ENCODE assay signal across 18 cellular contexts in the genomic region with DNA sequence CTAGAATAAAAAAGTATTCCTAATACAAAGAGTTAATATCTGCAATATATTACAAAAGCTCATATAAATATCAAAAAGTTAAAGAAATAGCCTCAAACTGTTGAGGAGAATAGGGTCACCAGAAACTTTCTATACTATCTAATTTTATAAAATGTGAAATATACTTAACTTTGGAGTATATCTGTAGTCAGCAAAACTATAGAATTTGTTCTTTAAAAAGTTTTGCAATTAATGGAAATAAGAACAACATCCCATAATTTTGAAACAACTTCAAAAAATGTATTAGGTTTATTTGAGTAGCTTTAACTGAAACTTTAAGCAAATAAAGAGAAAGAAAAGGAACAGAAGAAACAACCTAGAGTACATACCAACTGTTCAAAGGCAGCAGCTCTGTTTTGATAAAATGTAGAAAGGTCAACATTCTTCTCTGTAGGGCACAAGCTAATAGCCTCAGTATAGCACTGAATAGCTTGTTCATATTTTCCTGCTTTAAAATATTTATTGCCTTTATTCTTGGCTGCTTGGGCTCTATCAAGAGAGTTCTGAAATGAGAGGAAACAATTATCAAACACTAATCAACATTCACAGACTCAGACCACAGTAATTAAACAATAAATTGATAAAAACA. TPM values are rescaled to one million over a fixed set of nuclear protein-coding genes. Genes with fewer than 3 reads are reported as not detected.
DNase-seq lines count a peak whose midpoint lies in the region; ATAC-seq, FAIRE-seq and TF ChIP-seq lines count a peak whose summit lies in the region.
"Had no signal": no experiment of that assay in that cellular context is flagged by ENCODE, and none has a peak within 500 bp of the region (broad histone marks: within the 10 kb centered on the region; RNA-seq: fewer than 3 reads in every experiment).

No MANE protein-coding gene starts in this region.

- DNase-seq in Right ventricle myocardium superior (no peak), right atrium auricular region (ENCODE audit: low spot score) (no peak), dermis blood vessel endothelial cell (peak; percentile 20), HepG2 (ENCODE audit: low spot score) (peak; percentile 73), type B pancreatic cell (ENCODE audit: extremely low spot score, unreplicated experiment) (no peak)
- no peak for DNase-seq in activated CD4-positive, alpha-beta T cell treated with anti-CD3 and anti-CD28 coated beads, Interleukin-2, amount 10 ng/mL, durations not matched to agents 24 days and 14 days
- no peak for DNase-seq in activated T-helper 1 cell treated with anti-CD3 and anti-CD28 coated beads, Interleukin-12 subunit alpha, Interleukin-12 subunit beta, Interleukin-2, Interleukin-4 antibody, amounts not matched to agents 30 ng/mL and 10 ng/mL and 1 ng/mL, durations not matched to agents 14 hours and 24 hours and 36 hours (ENCODE audit: low spot score)
- DNase-seq: activated effector memory CD4-positive, alpha-beta T cell treated with anti-CD3 and anti-CD28 coated beads, Interleukin-2, amount 50 U/mL, for 16 hours; CD4-positive, alpha-beta T cell; DND-41; esophagus squamous epithelium; NCI-H1105; NCI-H774; stimulated activated CD4-positive, alpha-beta T cell treated with anti-CD3 and anti-CD28 coated beads, Interleukin-15, amount 100 ng/mL, for 24 hours; WERI-Rb-1 had no signal

- H3K9me3 ChIP-seq in right atrium auricular region (peaks cover 0 to 11% of the 10 kb centered on the region in 2 donors), HepG2 (ENCODE audit: low read length) (peaks cover 17% of the 10 kb centered on the region)
- H3K9me3 ChIP-seq: prostate gland had no signal

- peaks cover 35% of the 10 kb centered on the region for H3K36me3 ChIP-seq in right atrium auricular region
- H3K36me3 ChIP-seq in HepG2 (replicated peaks in 1 of 2; ENCODE audit: control insufficient read depth in 1 of 2, insufficient read depth in 2 of 2, low read length in 2 of 2) = peaks cover 12 to 50% of the 10 kb centered on the region in 2 experiments
- H3K36me3 ChIP-seq: prostate gland had no signal

- peak in 1 of 2 experiments; percentile 67; a peak in 2 of 4 replicates for TF ChIP-seq EP300 in HepG2 (IDR thresholded peaks at IDR 0.05; ENCODE audit: low read depth in 2 of 2, low read length in 2 of 2)
- TF ChIP-seq EP300 in HepG2 (CRISPR knock-in tag; IDR thresholded peaks at IDR 0.05; ENCODE audit: borderline replicate concordance) = no peak

- FAIRE-seq in HepG2 (lab: Jason Lieb, UNC) = no peak

- no peak overlapping the region for H3K9ac ChIP-seq in HepG2 (ENCODE audit: insufficient read depth, low read depth, low read length)

- TF ChIP-seq POLR2A in HepG2 (IDR thresholded peaks at IDR 0.05; ENCODE audit: insufficient read depth in 1 of 2, low read depth in 2 of 2, low read length in 2 of 2) = no peak

- H3K4me3 Mint-ChIP-seq in type B pancreatic cell = no peak overlapping the region
- H3K4me3 Mint-ChIP-seq in activated CD4-positive, alpha-beta T cell treated with anti-CD3 and anti-CD28 coated beads, Interleukin-2, amount 10 ng/mL, durations not matched to agents 24 days and 14 days = no peak overlapping the region
- no peak overlapping the region for H3K4me3 Mint-ChIP-seq in activated T-helper 1 cell treated with anti-CD3 and anti-CD28 coated beads, Interleukin-12 subunit alpha, Interleukin-12 subunit beta, Interleukin-2, Interleukin-4 antibody, amounts not matched to agents 30 ng/mL and 10 ng/mL and 1 ng/mL, durations not matched to agents 14 hours and 24 hours and 36 hours
- H3K4me3 Mint-ChIP-seq: CD4-positive, alpha-beta T cell; stimulated activated naive CD8-positive, alpha-beta T cell treated with anti-CD3 and anti-CD28 coated beads, Interleukin-15, Interleukin-2, amounts not matched to agents 100 ng/mL and 50 ng/mL, for 24 hours had no signal

- no TSS peak for BruUV-seq in HepG2 (replicated peaks; lab: Mats Ljungman, UMichigan)

- TF ChIP-seq RAD21 in HepG2 (CRISPR knock-in tag; IDR thresholded peaks at IDR 0.05) = no peak

- POLR2A ChIA-PET in HepG2 (lab: Yijun Ruan, JAX) = interaction anchor here (0.9 to 3.1 kb wide), 5 partner anchors 9 to 126 kb away, joined by 3 to 39 read pairs (median 6); partner anchors contain the start of genes LNP1, TBC1D23 and TOMM70

- H3K4me3 ChIP-seq in right atrium auricular region = no peak overlapping the region
- peak overlapping the region in 1 of 3 experiments; percentile 23; a peak in 3 of 6 replicates for H3K4me3 ChIP-seq in HepG2 (replicated peaks in 1 of 3; ENCODE audit: insufficient read depth in 1 of 3, low read depth in 2 of 3, low read length in 3 of 3)
- H3K4me3 ChIP-seq: esophagus squamous epithelium, prostate gland had no signal

- H2AFZ ChIP-seq in HepG2 (ENCODE audit: low read length) = no peak overlapping the region

- H3K4me2 ChIP-seq in HepG2 (ENCODE audit: low read depth, low read length) = peak overlapping the region; percentile 31

- CTCF ChIA-PET in HepG2 (lab: Yijun Ruan, JAX; ENCODE audit: low intra/inter-chr PET ratio, low total read pairs) = no interaction called here

- in situ Hi-C loops in HepG2 (cut with HindIII; ENCODE audit: extremely low pct_ligation_motif_present, low pct_unique_long_range_greater_than_20kb) = no loop called here

- TF ChIP-seq CTCF in right atrium auricular region (IDR thresholded peaks at IDR 0.05) = no peak
- TF ChIP-seq CTCF in HepG2 (CRISPR knock-in tag; IDR thresholded peaks at IDR 0.05) = no peak
- TF ChIP-seq CTCF in type B pancreatic cell (conservative IDR thresholded peaks at IDR 0.05) = no peak

- no peaks in the 10 kb centered on the region for H3K27me3 ChIP-seq in right atrium auricular region
- no peaks in the 10 kb centered on the region for H3K27me3 ChIP-seq in HepG2 (ENCODE audit: control insufficient read depth in 1 of 2, insufficient read depth in 2 of 2, low read length in 2 of 2)
- H3K27me3 ChIP-seq: esophagus squamous epithelium had no signal

- no peaks in the 10 kb centered on the region; the same call in 1 of the 2 replicates for H4K20me1 ChIP-seq in HepG2 (ENCODE audit: insufficient read depth, low read length)

- peaks cover 14% of the 10 kb centered on the region for H3K36me3 Mint-ChIP-seq in type B pancreatic cell
- peaks cover 49% of the 10 kb centered on the region for H3K36me3 Mint-ChIP-seq in activated CD4-positive, alpha-beta T cell treated with anti-CD3 and anti-CD28 coated beads, Interleukin-2, amount 10 ng/mL, durations not matched to agents 24 days and 14 days (ENCODE audit: low read depth)
- H3K36me3 Mint-ChIP-seq in activated T-helper 1 cell treated with anti-CD3 and anti-CD28 coated beads, Interleukin-12 subunit alpha, Interleukin-12 subunit beta, Interleukin-2, Interleukin-4 antibody, amounts not matched to agents 30 ng/mL and 10 ng/mL and 1 ng/mL, durations not matched to agents 14 hours and 24 hours and 36 hours (ENCODE audit: low read depth) = peaks cover 32% of the 10 kb centered on the region

- H3K27me3 Mint-ChIP-seq in type B pancreatic cell = no peaks in the 10 kb centered on the region
- no peaks in the 10 kb centered on the region for H3K27me3 Mint-ChIP-seq in activated CD4-positive, alpha-beta T cell treated with anti-CD3 and anti-CD28 coated beads, Interleukin-2, amount 10 ng/mL, durations not matched to agents 24 days and 14 days
- H3K27me3 Mint-ChIP-seq in activated T-helper 1 cell treated with anti-CD3 and anti-CD28 coated beads, Interleukin-12 subunit alpha, Interleukin-12 subunit beta, Interleukin-2, Interleukin-4 antibody, amounts not matched to agents 30 ng/mL and 10 ng/mL and 1 ng/mL, durations not matched to agents 14 hours and 24 hours and 36 hours (ENCODE audit: insufficient read depth) = no peaks in the 10 kb centered on the region
- H3K27me3 Mint-ChIP-seq: CD4-positive, alpha-beta T cell; stimulated activated naive CD8-positive, alpha-beta T cell treated with anti-CD3 and anti-CD28 coated beads, Interleukin-15, Interleukin-2, amounts not matched to agents 100 ng/mL and 50 ng/mL, for 24 hours had no signal

- peaks cover 5% of the 10 kb centered on the region for H3K4me1 Mint-ChIP-seq in type B pancreatic cell (ENCODE audit: unreplicated experiment)
- H3K4me1 Mint-ChIP-seq in activated CD4-positive, alpha-beta T cell treated with anti-CD3 and anti-CD28 coated beads, Interleukin-2, amount 10 ng/mL, durations not matched to agents 24 days and 14 days = peaks cover 7% of the 10 kb centered on the region
- peaks cover 11% of the 10 kb centered on the region for H3K4me1 Mint-ChIP-seq in activated T-helper 1 cell treated with anti-CD3 and anti-CD28 coated beads, Interleukin-12 subunit alpha, Interleukin-12 subunit beta, Interleukin-2, Interleukin-4 antibody, amounts not matched to agents 30 ng/mL and 10 ng/mL and 1 ng/mL, durations not matched to agents 14 hours and 24 hours and 36 hours (ENCODE audit: low read depth)

- H3K79me2 ChIP-seq in HepG2 (ENCODE audit: insufficient read depth, low read length) = peaks cover 61% of the 10 kb centered on the region

- H3K4me1 ChIP-seq in right atrium auricular region (no peaks in the 10 kb centered on the region), HepG2 (ENCODE audit: insufficient read depth, low read length) (peaks cover 37% of the 10 kb centered on the region)
- H3K4me1 ChIP-seq: esophagus squamous epithelium, prostate gland had no signal

- no peaks in the 10 kb centered on the region for H3K9me3 Mint-ChIP-seq in type B pancreatic cell
- H3K9me3 Mint-ChIP-seq in activated CD4-positive, alpha-beta T cell treated with anti-CD3 and anti-CD28 coated beads, Interleukin-2, amount 10 ng/mL, durations not matched to agents 24 days and 14 days = peaks cover 6% of the 10 kb centered on the region
- H3K9me3 Mint-ChIP-seq in activated T-helper 1 cell treated with anti-CD3 and anti-CD28 coated beads, Interleukin-12 subunit alpha, Interleukin-12 subunit beta, Interleukin-2, Interleukin-4 antibody, amounts not matched to agents 30 ng/mL and 10 ng/mL and 1 ng/mL, durations not matched to agents 14 hours and 24 hours and 36 hours = peaks cover 13% of the 10 kb centered on the region
- H3K9me3 Mint-ChIP-seq: stimulated activated naive CD8-positive, alpha-beta T cell treated with anti-CD3 and anti-CD28 coated beads, Interleukin-15, Interleukin-2, amounts not matched to agents 100 ng/mL and 50 ng/mL, for 24 hours had no signal

- no peak overlapping the region for H3K27ac ChIP-seq in right atrium auricular region
- peak overlapping the region; percentile 68 for H3K27ac ChIP-seq in HepG2 (ENCODE audit: extremely low read length, insufficient read depth, low read length)
- H3K27ac ChIP-seq: esophagus squamous epithelium, prostate gland, WERI-Rb-1 had no signal

- intact Hi-C loops in Right ventricle myocardium superior (cut with DNase I) = no loop called here
- intact Hi-C loops in HepG2 (cut with micrococcal nuclease; ENCODE audit: unreplicated experiment) = no loop called here
- intact Hi-C loops in activated CD4-positive, alpha-beta T cell treated with anti-CD3 and anti-CD28 coated beads, Interleukin-2, amount 10 ng/mL, durations not matched to agents 24 days and 14 days (cut with micrococcal nuclease) = no loop called here
- intact Hi-C loops in activated T-helper 1 cell treated with anti-CD3 and anti-CD28 coated beads, Interleukin-12 subunit alpha, Interleukin-12 subunit beta, Interleukin-2, Interleukin-4 antibody, amounts not matched to agents 30 ng/mL and 10 ng/mL and 1 ng/mL, durations not matched to agents 14 hours and 24 hours and 36 hours (cut with micrococcal nuclease) = no loop called here

- peak overlapping the region; percentile 63 for H3K27ac Mint-ChIP-seq in type B pancreatic cell
- no peak overlapping the region for H3K27ac Mint-ChIP-seq in activated CD4-positive, alpha-beta T cell treated with anti-CD3 and anti-CD28 coated beads, Interleukin-2, amount 10 ng/mL, durations not matched to agents 24 days and 14 days
- no peak overlapping the region for H3K27ac Mint-ChIP-seq in activated T-helper 1 cell treated with anti-CD3 and anti-CD28 coated beads, Interleukin-12 subunit alpha, Interleukin-12 subunit beta, Interleukin-2, Interleukin-4 antibody, amounts not matched to agents 30 ng/mL and 10 ng/mL and 1 ng/mL, durations not matched to agents 14 hours and 24 hours and 36 hours
- H3K27ac Mint-ChIP-seq: CD4-positive, alpha-beta T cell; stimulated activated naive CD8-positive, alpha-beta T cell treated with anti-CD3 and anti-CD28 coated beads, Interleukin-15, Interleukin-2, amounts not matched to agents 100 ng/mL and 50 ng/mL, for 24 hours had no signal

- peak; percentile 83 for ATAC-seq in Right ventricle myocardium superior (ENCODE audit: poor library complexity)
- peak; percentile 99 for ATAC-seq in HepG2
- ATAC-seq in GM19397 (IDR thresholded peaks at IDR 0.05; ENCODE audit: unreplicated experiment) = no peak

RNA-seq across cellular contexts. Expression of gene TOMM70, which starts 14.3 kb away (rescaled TPM):
- total RNA-seq in Right ventricle myocardium superior (63.1 TPM), right atrium auricular region (10 to 100 TPM; 29.7 to 44.2 TPM), dermis blood vessel endothelial cell (38.3 and 49.0 TPM in 2 replicates), HepG2 (2016; rRNA removed; fragmentation: Illumina TruSeq; extraction: Trizol) (77.2 and 95.2 TPM in 2 replicates), type B pancreatic cell (ENCODE audit: low replicate concordance) (42.9 and 44.6 TPM in 2 replicates)
- total RNA-seq in HepG2 (2016; cell fraction: cytosol; rRNA removed; fragmentation: Illumina TruSeq; extraction: Trizol; ENCODE audit: low read depth) = 6.5 and 9.2 TPM in 2 replicates
- 75.3 and 96.0 TPM in 2 replicates for total RNA-seq in HepG2 (2016; cell fraction: insoluble cytoplasmic fraction; rRNA removed; fragmentation: Illumina TruSeq; extraction: Trizol)
- 31.5 and 33.7 TPM in 2 replicates for total RNA-seq in HepG2 (2016; cell fraction: membrane; rRNA removed; fragmentation: Illumina TruSeq; extraction: Trizol)
- 50.1 and 54.0 TPM in 2 replicates for total RNA-seq in HepG2 (2016; cell fraction: nucleus; rRNA removed; fragmentation: Illumina TruSeq; extraction: Trizol)
- polyA plus RNA-seq in HepG2 (2011; rRNA removed) = 20.7 and 27.0 TPM in 2 replicates
- polyA plus RNA-seq in HepG2 (2011; cell fraction: cytosol; rRNA removed) = 11.9 and 15.5 TPM in 2 replicates
- 8.0 and 10.2 TPM in 2 replicates for polyA plus RNA-seq in HepG2 (2011; cell fraction: nucleus; rRNA removed)
- polyA plus RNA-seq in HepG2 (2012) = 30.9 and 42.1 TPM in 2 replicates
- 3.9 and 4.3 TPM in 2 replicates for polyA plus RNA-seq in HepG2 (2016; cell fraction: cytosol; fragmentation: Illumina TruSeq; extraction: Trizol; ENCODE audit: low read depth)
- polyA plus RNA-seq in HepG2 (2016; cell fraction: insoluble cytoplasmic fraction; fragmentation: Illumina TruSeq; extraction: Trizol; ENCODE audit: low read depth) = 74.4 and 75.6 TPM in 2 replicates
- polyA plus RNA-seq in HepG2 (2016; cell fraction: membrane; fragmentation: Illumina TruSeq; extraction: Trizol; ENCODE audit: low read depth) = 14.2 and 15.7 TPM in 2 replicates
- 44.0 and 46.4 TPM in 2 replicates for polyA plus RNA-seq in HepG2 (2016; cell fraction: nucleus; fragmentation: Illumina TruSeq; extraction: Trizol; ENCODE audit: insufficient read depth, low read depth)
- polyA minus RNA-seq in HepG2 (2011; rRNA and poly(A)+ RNA removed; ENCODE audit: low replicate concordance) = 24.9 and 26.6 TPM in 2 replicates
- 41.5 and 45.5 TPM in 2 replicates for polyA minus RNA-seq in HepG2 (2011; cell fraction: cytosol; rRNA and poly(A)+ RNA removed)
- polyA minus RNA-seq in HepG2 (2011; cell fraction: nucleus; rRNA and poly(A)+ RNA removed) = 43.3 and 46.1 TPM in 2 replicates
- 57.4 and 61.5 TPM in 2 replicates for total RNA-seq in activated CD4-positive, alpha-beta T cell treated with anti-CD3 and anti-CD28 coated beads, Interleukin-2, amount 10 ng/mL, durations not matched to agents 24 days and 14 days
- total RNA-seq in activated T-helper 1 cell treated with anti-CD3 and anti-CD28 coated beads, Interleukin-12 subunit alpha, Interleukin-12 subunit beta, Interleukin-2, Interleukin-4 antibody, amounts not matched to agents 30 ng/mL and 10 ng/mL and 1 ng/mL, durations not matched to agents 14 hours and 24 hours and 36 hours = 60.0 and 62.9 TPM in 2 replicates

RNA-seq across cellular contexts. Expression of gene LNP1, which starts 14.8 kb away (rescaled TPM):
- 2.6 TPM for total RNA-seq in Right ventricle myocardium superior
- 1 to 10 TPM; 4.6 to 5.4 TPM for total RNA-seq in right atrium auricular region
- total RNA-seq in dermis blood vessel endothelial cell = 0.51 and 1.1 TPM in 2 replicates
- total RNA-seq in HepG2 (2016; rRNA removed; fragmentation: Illumina TruSeq; extraction: Trizol) = 6.0 and 7.0 TPM in 2 replicates
- total RNA-seq in HepG2 (2016; cell fraction: cytosol; rRNA removed; fragmentation: Illumina TruSeq; extraction: Trizol; ENCODE audit: low read depth) = 3.0 and 3.4 TPM in 2 replicates
- 6.4 and 6.6 TPM in 2 replicates for total RNA-seq in HepG2 (2016; cell fraction: insoluble cytoplasmic fraction; rRNA removed; fragmentation: Illumina TruSeq; extraction: Trizol)
- 7.4 and 9.1 TPM in 2 replicates for total RNA-seq in HepG2 (2016; cell fraction: membrane; rRNA removed; fragmentation: Illumina TruSeq; extraction: Trizol)
- 10.3 and 12.6 TPM in 2 replicates for total RNA-seq in HepG2 (2016; cell fraction: nucleus; rRNA removed; fragmentation: Illumina TruSeq; extraction: Trizol)
- polyA plus RNA-seq in HepG2 (2011; rRNA removed) = 3.4 and 3.6 TPM in 2 replicates
- polyA plus RNA-seq in HepG2 (2011; cell fraction: cytosol; rRNA removed) = 4.9 and 6.1 TPM in 2 replicates
- 7.0 and 8.3 TPM in 2 replicates for polyA plus RNA-seq in HepG2 (2011; cell fraction: nucleus; rRNA removed)
- 3.7 and 5.4 TPM in 2 replicates for polyA plus RNA-seq in HepG2 (2012)
- 2.3 and 3.0 TPM in 2 replicates for polyA plus RNA-seq in HepG2 (2016; cell fraction: cytosol; fragmentation: Illumina TruSeq; extraction: Trizol; ENCODE audit: low read depth)
- 6.5 and 7.3 TPM in 2 replicates for polyA plus RNA-seq in HepG2 (2016; cell fraction: insoluble cytoplasmic fraction; fragmentation: Illumina TruSeq; extraction: Trizol; ENCODE audit: low read depth)
- polyA plus RNA-seq in HepG2 (2016; cell fraction: membrane; fragmentation: Illumina TruSeq; extraction: Trizol; ENCODE audit: low read depth) = 6.5 and 6.9 TPM in 2 replicates
- 4.8 and 5.0 TPM in 2 replicates for polyA plus RNA-seq in HepG2 (2016; cell fraction: nucleus; fragmentation: Illumina TruSeq; extraction: Trizol; ENCODE audit: insufficient read depth, low read depth)
- 9.4 and 11.0 TPM in 2 replicates for polyA minus RNA-seq in HepG2 (2011; rRNA and poly(A)+ RNA removed; ENCODE audit: low replicate concordance)
- polyA minus RNA-seq in HepG2 (2011; cell fraction: cytosol; rRNA and poly(A)+ RNA removed) = 4.6 and 6.0 TPM in 2 replicates
- polyA minus RNA-seq in HepG2 (2011; cell fraction: nucleus; rRNA and poly(A)+ RNA removed) = 49.2 and 56.0 TPM in 2 replicates
- 3.4 and 6.2 TPM in 2 replicates for total RNA-seq in type B pancreatic cell (ENCODE audit: low replicate concordance)
- 2.1 and 2.6 TPM in 2 replicates for total RNA-seq in activated CD4-positive, alpha-beta T cell treated with anti-CD3 and anti-CD28 coated beads, Interleukin-2, amount 10 ng/mL, durations not matched to agents 24 days and 14 days
- total RNA-seq in activated T-helper 1 cell treated with anti-CD3 and anti-CD28 coated beads, Interleukin-12 subunit alpha, Interleukin-12 subunit beta, Interleukin-2, Interleukin-4 antibody, amounts not matched to agents 30 ng/mL and 10 ng/mL and 1 ng/mL, durations not matched to agents 14 hours and 24 hours and 36 hours = 2.4 and 2.6 TPM in 2 replicates

RNA-seq across cellular contexts. Expression of gene NIT2, which starts 52.0 kb away (rescaled TPM):
- 60.4 TPM for total RNA-seq in Right ventricle myocardium superior
- 10 to 100 TPM; 12.3 to 15.4 TPM for total RNA-seq in right atrium auricular region
- total RNA-seq in dermis blood vessel endothelial cell = 6.5 and 8.4 TPM in 2 replicates
- 49.1 and 54.3 TPM in 2 replicates for total RNA-seq in HepG2 (2016; rRNA removed; fragmentation: Illumina TruSeq; extraction: Trizol)
- 8.5 and 10.3 TPM in 2 replicates for total RNA-seq in HepG2 (2016; cell fraction: cytosol; rRNA removed; fragmentation: Illumina TruSeq; extraction: Trizol; ENCODE audit: low read depth)
- 50.7 and 55.5 TPM in 2 replicates for total RNA-seq in HepG2 (2016; cell fraction: insoluble cytoplasmic fraction; rRNA removed; fragmentation: Illumina TruSeq; extraction: Trizol)
- total RNA-seq in HepG2 (2016; cell fraction: membrane; rRNA removed; fragmentation: Illumina TruSeq; extraction: Trizol) = 15.4 and 15.6 TPM in 2 replicates
- 42.6 and 44.4 TPM in 2 replicates for total RNA-seq in HepG2 (2016; cell fraction: nucleus; rRNA removed; fragmentation: Illumina TruSeq; extraction: Trizol)
- 41.4 and 43.4 TPM in 2 replicates for polyA plus RNA-seq in HepG2 (2011; rRNA removed)
- polyA plus RNA-seq in HepG2 (2011; cell fraction: cytosol; rRNA removed) = 10.6 and 16.0 TPM in 2 replicates
- 89.2 and 101 TPM in 2 replicates for polyA plus RNA-seq in HepG2 (2011; cell fraction: nucleus; rRNA removed)
- polyA plus RNA-seq in HepG2 (2012) = 26.0 and 34.9 TPM in 2 replicates
- polyA plus RNA-seq in HepG2 (2016; cell fraction: cytosol; fragmentation: Illumina TruSeq; extraction: Trizol; ENCODE audit: low read depth) = 14.8 and 14.9 TPM in 2 replicates
- 47.6 and 48.6 TPM in 2 replicates for polyA plus RNA-seq in HepG2 (2016; cell fraction: insoluble cytoplasmic fraction; fragmentation: Illumina TruSeq; extraction: Trizol; ENCODE audit: low read depth)
- 10.6 and 12.0 TPM in 2 replicates for polyA plus RNA-seq in HepG2 (2016; cell fraction: membrane; fragmentation: Illumina TruSeq; extraction: Trizol; ENCODE audit: low read depth)
- polyA plus RNA-seq in HepG2 (2016; cell fraction: nucleus; fragmentation: Illumina TruSeq; extraction: Trizol; ENCODE audit: insufficient read depth, low read depth) = 78.3 and 81.9 TPM in 2 replicates
- 7.3 and 20.3 TPM in 2 replicates for polyA minus RNA-seq in HepG2 (2011; rRNA and poly(A)+ RNA removed; ENCODE audit: low replicate concordance)
- polyA minus RNA-seq in HepG2 (2011; cell fraction: cytosol; rRNA and poly(A)+ RNA removed) = 4.6 and 5.9 TPM in 2 replicates
- 32.6 and 33.7 TPM in 2 replicates for polyA minus RNA-seq in HepG2 (2011; cell fraction: nucleus; rRNA and poly(A)+ RNA removed)
- 33.2 and 34.5 TPM in 2 replicates for total RNA-seq in type B pancreatic cell (ENCODE audit: low replicate concordance)
- 75.5 and 79.2 TPM in 2 replicates for total RNA-seq in activated CD4-positive, alpha-beta T cell treated with anti-CD3 and anti-CD28 coated beads, Interleukin-2, amount 10 ng/mL, durations not matched to agents 24 days and 14 days
- 65.9 and 69.5 TPM in 2 replicates for total RNA-seq in activated T-helper 1 cell treated with anti-CD3 and anti-CD28 coated beads, Interleukin-12 subunit alpha, Interleukin-12 subunit beta, Interleukin-2, Interleukin-4 antibody, amounts not matched to agents 30 ng/mL and 10 ng/mL and 1 ng/mL, durations not matched to agents 14 hours and 24 hours and 36 hours

Comparison
In these comparisons a context has a peak if more than half of its experiments do, and no peak if none do; other contexts are left out.
1. DNase-seq: peak in dermis blood vessel endothelial cell (single experiment) and HepG2 (single experiment); none in Right ventricle myocardium superior (single experiment), right atrium auricular region (single experiment), type B pancreatic cell (single experiment), activated CD4-positive, alpha-beta T cell treated with anti-CD3 and anti-CD28 coated beads, Interleukin-2, amount 10 ng/mL, durations not matched to agents 24 days and 14 days (single experiment) and activated T-helper 1 cell treated with anti-CD3 and anti-CD28 coated beads, Interleukin-12 subunit alpha, Interleukin-12 subunit beta, Interleukin-2, Interleukin-4 antibody, amounts not matched to agents 30 ng/mL and 10 ng/mL and 1 ng/mL, durations not matched to agents 14 hours and 24 hours and 36 hours (single experiment).